In genomic region chr1:100152271-100152670, GRCh38 we compare ENCODE assay signal across 11 cellular contexts. TPM values are rescaled to one million over a fixed set of nuclear protein-coding genes. Genes with fewer than 3 reads are reported as not detected.
DNase-seq lines count a peak whose midpoint lies in the region; ATAC-seq and TF ChIP-seq lines count a peak whose summit lies in the region.
"Had no signal": no experiment of that assay in that cellular context is flagged by ENCODE, and none has a peak within 500 bp of the region (broad histone marks: within the 10 kb centered on the region; RNA-seq: fewer than 3 reads in every experiment).

No MANE protein-coding gene starts in this region.

- peak overlapping the region; percentile 86 for H3K27ac Mint-ChIP-seq in T-helper 17 cell
- H3K27ac Mint-ChIP-seq: activated CD4-positive, alpha-beta T cell treated with anti-CD3 and anti-CD28 coated beads, Interleukin-2, amount 10 ng/mL, durations not matched to agents 7 days and 5 days had no signal

- DNase-seq in GM13976 (ENCODE audit: low spot score) (peak; percentile 33), T-helper 17 cell (no peak), NCI-H146 treated with DMSO at 0.1 percent for 48 hours (lab: John Stamatoyannopoulos, UW; ENCODE audit: unreplicated experiment) (no peak), colonic mucosa (no peak), NCI-H1694 treated with DMSO at 0.1 percent for 48 hours (lab: John Stamatoyannopoulos, UW) (no peak)
- no peak for DNase-seq in stimulated activated CD8-positive, alpha-beta memory T cell treated with anti-CD3 and anti-CD28 coated beads, Interleukin-4, amount 100 ng/mL, for 48 hours
- DNase-seq: activated CD4-positive, alpha-beta T cell treated with anti-CD3 and anti-CD28 coated beads, Interleukin-2, amount 10 ng/mL, durations not matched to agents 7 days and 5 days; NCI-H1436 had no signal

- H3K27me3 ChIP-seq in colonic mucosa: no peaks in the 10 kb centered on the region

- peak; percentile 55 for ATAC-seq in GM19397 (IDR thresholded peaks at IDR 0.05; ENCODE audit: unreplicated experiment)
- ATAC-seq in HG03025 (IDR thresholded peaks at IDR 0.05; ENCODE audit: low FRiP score, unreplicated experiment): peak; percentile 87
- ATAC-seq in T-helper 17 cell: no peak

- in situ Hi-C loops in GM13976 (cut with MboI; ENCODE audit: low sequenced_read_pairs, unreplicated experiment): no loop called here

- no peaks in the 10 kb centered on the region for H3K9me3 ChIP-seq in T-helper 17 cell (ENCODE audit: control insufficient read depth, low read length, poor library complexity, severe bottlenecking)
- no peaks in the 10 kb centered on the region for H3K9me3 ChIP-seq in colonic mucosa

- no peak for TF ChIP-seq CTCF in GM13976 (IDR thresholded peaks at IDR 0.05; ENCODE audit: borderline replicate concordance, control extremely low read depth, extremely low read depth, insufficient read depth, missing control alignments)
- TF ChIP-seq CTCF in colonic mucosa (IDR thresholded peaks at IDR 0.05): no peak

- H3K36me3 ChIP-seq in colonic mucosa: peaks cover 5% of the 10 kb centered on the region

- no peak overlapping the region for H3K4me3 ChIP-seq in colonic mucosa

- H3K9ac ChIP-seq in colonic mucosa (ENCODE audit: low read depth in 2 of 2, low read length in 2 of 2): no peak overlapping the region

- no peaks in the 10 kb centered on the region for H3K27me3 Mint-ChIP-seq in T-helper 17 cell
- H3K27me3 Mint-ChIP-seq: activated CD4-positive, alpha-beta T cell treated with anti-CD3 and anti-CD28 coated beads, Interleukin-2, amount 10 ng/mL, durations not matched to agents 7 days and 5 days; CD4-positive, CD25-positive, alpha-beta regulatory T cell had no signal

- H3K4me1 Mint-ChIP-seq in T-helper 17 cell: peaks cover 7% of the 10 kb centered on the region

- no peak overlapping the region for H3K4me3 Mint-ChIP-seq in T-helper 17 cell
- H3K4me3 Mint-ChIP-seq: activated CD4-positive, alpha-beta T cell treated with anti-CD3 and anti-CD28 coated beads, Interleukin-2, amount 10 ng/mL, durations not matched to agents 7 days and 5 days; CD4-positive, CD25-positive, alpha-beta regulatory T cell had no signal

- peaks cover 7% of the 10 kb centered on the region for H3K36me3 Mint-ChIP-seq in T-helper 17 cell (ENCODE audit: low read depth)

- H3K27ac ChIP-seq in colonic mucosa: no peak overlapping the region

- intact Hi-C loops in colonic mucosa (cut with DNase I): no loop called here

- no peaks in the 10 kb centered on the region for H3K4me1 ChIP-seq in colonic mucosa

RNA-seq across cellular contexts. Expression of gene TRMT13, which starts 19.3 kb away (rescaled TPM):
- 10 to 100 TPM; 10.0 to 10.4 TPM for total RNA-seq in T-helper 17 cell
- total RNA-seq in colonic mucosa: 10 to 100 TPM in 1 of 2 donors, 1 to 10 TPM in 1; 8.6 to 11.5 TPM

RNA-seq across cellular contexts. Expression of gene SASS6, which starts 19.5 kb away (rescaled TPM):
- total RNA-seq in T-helper 17 cell: 1 to 10 TPM; 1.9 to 2.7 TPM
- 1 to 10 TPM; 3.3 to 8.0 TPM for total RNA-seq in colonic mucosa

RNA-seq across cellular contexts. Expression of gene LRRC39, which starts 25.8 kb away (rescaled TPM):
- total RNA-seq in T-helper 17 cell (1 to 10 TPM in 1 of 2 donors, under 1 TPM in 1; 0.97 to 2.1 TPM), colonic mucosa (under 1 TPM in 1 of 2 donors, not detected in 1; 0.37 TPM)
